2 cellular contexts compared by ENCODE assay signal in the genomic region with DNA sequence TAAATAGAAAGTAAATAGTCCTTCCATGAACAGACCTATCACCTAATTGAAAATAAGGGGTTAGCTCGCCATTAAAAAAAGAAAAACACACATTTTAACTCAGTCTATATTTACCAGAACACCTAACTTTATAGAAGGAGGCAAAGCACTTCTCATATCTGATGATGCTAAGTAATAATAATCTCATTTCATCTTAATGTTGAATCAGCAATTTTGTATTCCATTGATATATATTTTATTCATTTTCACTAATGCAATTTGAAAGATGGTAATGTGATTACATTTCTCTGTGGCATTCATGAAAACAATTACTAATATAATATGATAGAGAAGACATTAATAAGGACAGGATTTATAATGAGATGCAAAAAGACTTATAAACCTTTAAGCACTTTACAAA.
TF ChIP-seq lines count a peak whose summit lies in the region.

No MANE protein-coding gene starts in this region.

TF ChIP-seq in A549, 52 proteins besides CTCF, POLR2A, EP300 and RAD21 (continued from another document):
- TF ChIP-seq, protein P1, sequence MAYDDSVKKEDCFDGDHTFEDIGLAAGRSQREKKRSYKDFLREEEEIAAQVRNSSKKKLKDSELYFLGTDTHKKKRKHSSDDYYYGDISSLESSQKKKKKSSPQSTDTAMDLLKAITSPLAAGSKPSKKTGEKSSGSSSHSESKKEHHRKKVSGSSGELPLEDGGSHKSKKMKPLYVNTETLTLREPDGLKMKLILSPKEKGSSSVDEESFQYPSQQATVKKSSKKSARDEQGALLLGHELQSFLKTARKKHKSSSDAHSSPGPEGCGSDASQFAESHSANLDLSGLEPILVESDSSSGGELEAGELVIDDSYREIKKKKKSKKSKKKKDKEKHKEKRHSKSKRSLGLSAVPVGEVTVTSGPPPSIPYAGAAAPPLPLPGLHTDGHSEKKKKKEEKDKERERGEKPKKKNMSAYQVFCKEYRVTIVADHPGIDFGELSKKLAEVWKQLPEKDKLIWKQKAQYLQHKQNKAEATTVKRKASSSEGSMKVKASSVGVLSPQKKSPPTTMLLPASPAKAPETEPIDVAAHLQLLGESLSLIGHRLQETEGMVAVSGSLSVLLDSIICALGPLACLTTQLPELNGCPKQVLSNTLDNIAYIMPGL (CRISPR knock-in tag; IDR thresholded peaks at IDR 0.05; ENCODE audit: borderline replicate concordance), result no peak
- TF ChIP-seq MAFK (IDR thresholded peaks at IDR 0.05; ENCODE audit: partially characterized antibody) (peak; percentile 95), HDAC2 (IDR thresholded peaks at IDR 0.05) (no peak)

TF ChIP-seq in K562, 482 proteins besides CTCF, POLR2A, EP300 and RAD21:
- TF ChIP-seq, protein P2, sequence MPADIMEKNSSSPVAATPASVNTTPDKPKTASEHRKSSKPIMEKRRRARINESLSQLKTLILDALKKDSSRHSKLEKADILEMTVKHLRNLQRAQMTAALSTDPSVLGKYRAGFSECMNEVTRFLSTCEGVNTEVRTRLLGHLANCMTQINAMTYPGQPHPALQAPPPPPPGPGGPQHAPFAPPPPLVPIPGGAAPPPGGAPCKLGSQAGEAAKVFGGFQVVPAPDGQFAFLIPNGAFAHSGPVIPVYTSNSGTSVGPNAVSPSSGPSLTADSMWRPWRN (IDR thresholded peaks at IDR 0.05; ENCODE audit: low read depth), result no peak
- TF ChIP-seq RNF2 (IDR thresholded peaks at IDR 0.05), result no peak
- TF ChIP-seq FUS (optimal IDR thresholded peaks at IDR 0.05; ENCODE audit: low read depth, low read length), result no peak
- peak; percentile 45; the same call in 1 of the 2 replicates for TF ChIP-seq MAFK (IDR thresholded peaks at IDR 0.05; ENCODE audit: low read length)
- no peak for TF ChIP-seq SMC3 (conservative IDR thresholded peaks at IDR 0.05; ENCODE audit: insufficient read depth, low read depth, low read length)
- peak; percentile 73; the same call in 1 of the 2 replicates for TF ChIP-seq ZNF316 (IDR thresholded peaks at IDR 0.05)
- TF ChIP-seq CCAR2 (IDR thresholded peaks at IDR 0.05; ENCODE audit: low read depth, low read length), result no peak
- no peak for TF ChIP-seq ZC3H8 (IDR thresholded peaks at IDR 0.05)
- no peak for TF ChIP-seq ZNF668 (CRISPR knock-in tag; IDR thresholded peaks at IDR 0.05)
- TF ChIP-seq SRSF9 (IDR thresholded peaks at IDR 0.05; ENCODE audit: borderline replicate concordance, low read depth, low read length), result no peak
- TF ChIP-seq C11orf30 (IDR thresholded peaks at IDR 0.05; ENCODE audit: low read depth), result peak; percentile 51; the same call in 1 of the 2 replicates
- TF ChIP-seq, protein P3, sequence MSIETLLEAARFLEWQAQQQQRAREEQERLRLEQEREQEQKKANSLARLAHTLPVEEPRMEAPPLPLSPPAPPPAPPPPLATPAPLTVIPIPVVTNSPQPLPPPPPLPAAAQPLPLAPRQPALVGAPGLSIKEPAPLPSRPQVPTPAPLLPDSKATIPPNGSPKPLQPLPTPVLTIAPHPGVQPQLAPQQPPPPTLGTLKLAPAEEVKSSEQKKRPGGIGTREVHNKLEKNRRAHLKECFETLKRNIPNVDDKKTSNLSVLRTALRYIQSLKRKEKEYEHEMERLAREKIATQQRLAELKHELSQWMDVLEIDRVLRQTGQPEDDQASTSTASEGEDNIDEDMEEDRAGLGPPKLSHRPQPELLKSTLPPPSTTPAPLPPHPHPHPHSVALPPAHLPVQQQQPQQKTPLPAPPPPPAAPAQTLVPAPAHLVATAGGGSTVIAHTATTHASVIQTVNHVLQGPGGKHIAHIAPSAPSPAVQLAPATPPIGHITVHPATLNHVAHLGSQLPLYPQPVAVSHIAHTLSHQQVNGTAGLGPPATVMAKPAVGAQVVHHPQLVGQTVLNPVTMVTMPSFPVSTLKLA (conservative IDR thresholded peaks at IDR 0.05), result no peak
- TF ChIP-seq, protein P4, sequence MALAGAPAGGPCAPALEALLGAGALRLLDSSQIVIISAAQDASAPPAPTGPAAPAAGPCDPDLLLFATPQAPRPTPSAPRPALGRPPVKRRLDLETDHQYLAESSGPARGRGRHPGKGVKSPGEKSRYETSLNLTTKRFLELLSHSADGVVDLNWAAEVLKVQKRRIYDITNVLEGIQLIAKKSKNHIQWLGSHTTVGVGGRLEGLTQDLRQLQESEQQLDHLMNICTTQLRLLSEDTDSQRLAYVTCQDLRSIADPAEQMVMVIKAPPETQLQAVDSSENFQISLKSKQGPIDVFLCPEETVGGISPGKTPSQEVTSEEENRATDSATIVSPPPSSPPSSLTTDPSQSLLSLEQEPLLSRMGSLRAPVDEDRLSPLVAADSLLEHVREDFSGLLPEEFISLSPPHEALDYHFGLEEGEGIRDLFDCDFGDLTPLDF (CRISPR knock-in tag; IDR thresholded peaks at IDR 0.05), result no peak
- no peak for TF ChIP-seq ZKSCAN1 (IDR thresholded peaks at IDR 0.05; ENCODE audit: low read depth, low read length)
- no peak for TF ChIP-seq SMAD4 (CRISPR knock-in tag; conservative IDR thresholded peaks at IDR 0.05)
- TF ChIP-seq MAFF (IDR thresholded peaks at IDR 0.05; ENCODE audit: low read length), result peak; percentile 21; the same call in 1 of the 2 replicates
- TF ChIP-seq HNRNPL (IDR thresholded peaks at IDR 0.05; ENCODE audit: low read depth, low read length), result no peak
TF ChIP-seq in K562: peak in this region for 4.
